In the genomic region with DNA sequence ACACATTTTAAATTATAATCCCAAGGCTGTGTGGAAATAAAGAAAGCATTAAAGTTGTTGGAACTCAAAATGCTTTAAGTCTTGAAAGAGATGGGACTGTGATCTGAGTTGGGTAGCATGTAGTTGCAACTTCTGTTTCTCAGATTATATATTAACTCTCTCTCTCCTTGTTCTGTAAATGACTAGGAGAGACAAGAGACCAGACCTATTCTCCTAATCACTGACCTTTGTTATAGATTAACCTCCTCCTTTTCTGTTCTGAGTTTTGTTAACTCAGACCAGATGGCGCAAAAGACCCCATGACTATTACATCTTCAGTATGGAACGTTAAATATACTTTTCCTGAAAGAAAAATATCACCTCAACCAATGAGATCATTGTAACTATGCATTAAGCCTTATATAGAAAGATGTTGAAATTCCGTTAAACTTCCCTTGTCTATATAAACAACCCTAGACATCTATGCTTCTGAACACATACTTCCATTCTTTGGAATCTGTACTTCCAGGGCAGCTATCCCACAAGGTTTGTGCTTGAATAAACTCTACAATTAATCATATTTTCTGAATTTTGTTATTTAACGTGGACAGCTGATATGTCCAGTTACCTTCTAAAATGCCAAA, we compare ENCODE assay signal across 1 cellular context.
A peak's percentile ranks its signal among the peaks of the same experiment; 100 is the strongest.
TF ChIP-seq lines count a peak whose summit lies in the region.

No MANE protein-coding gene starts in this region.

TF ChIP-seq in HepG2, 621 proteins besides CTCF, POLR2A, EP300 and RAD21 (continued from another document and continues in another):
- TF ChIP-seq, protein P1, sequence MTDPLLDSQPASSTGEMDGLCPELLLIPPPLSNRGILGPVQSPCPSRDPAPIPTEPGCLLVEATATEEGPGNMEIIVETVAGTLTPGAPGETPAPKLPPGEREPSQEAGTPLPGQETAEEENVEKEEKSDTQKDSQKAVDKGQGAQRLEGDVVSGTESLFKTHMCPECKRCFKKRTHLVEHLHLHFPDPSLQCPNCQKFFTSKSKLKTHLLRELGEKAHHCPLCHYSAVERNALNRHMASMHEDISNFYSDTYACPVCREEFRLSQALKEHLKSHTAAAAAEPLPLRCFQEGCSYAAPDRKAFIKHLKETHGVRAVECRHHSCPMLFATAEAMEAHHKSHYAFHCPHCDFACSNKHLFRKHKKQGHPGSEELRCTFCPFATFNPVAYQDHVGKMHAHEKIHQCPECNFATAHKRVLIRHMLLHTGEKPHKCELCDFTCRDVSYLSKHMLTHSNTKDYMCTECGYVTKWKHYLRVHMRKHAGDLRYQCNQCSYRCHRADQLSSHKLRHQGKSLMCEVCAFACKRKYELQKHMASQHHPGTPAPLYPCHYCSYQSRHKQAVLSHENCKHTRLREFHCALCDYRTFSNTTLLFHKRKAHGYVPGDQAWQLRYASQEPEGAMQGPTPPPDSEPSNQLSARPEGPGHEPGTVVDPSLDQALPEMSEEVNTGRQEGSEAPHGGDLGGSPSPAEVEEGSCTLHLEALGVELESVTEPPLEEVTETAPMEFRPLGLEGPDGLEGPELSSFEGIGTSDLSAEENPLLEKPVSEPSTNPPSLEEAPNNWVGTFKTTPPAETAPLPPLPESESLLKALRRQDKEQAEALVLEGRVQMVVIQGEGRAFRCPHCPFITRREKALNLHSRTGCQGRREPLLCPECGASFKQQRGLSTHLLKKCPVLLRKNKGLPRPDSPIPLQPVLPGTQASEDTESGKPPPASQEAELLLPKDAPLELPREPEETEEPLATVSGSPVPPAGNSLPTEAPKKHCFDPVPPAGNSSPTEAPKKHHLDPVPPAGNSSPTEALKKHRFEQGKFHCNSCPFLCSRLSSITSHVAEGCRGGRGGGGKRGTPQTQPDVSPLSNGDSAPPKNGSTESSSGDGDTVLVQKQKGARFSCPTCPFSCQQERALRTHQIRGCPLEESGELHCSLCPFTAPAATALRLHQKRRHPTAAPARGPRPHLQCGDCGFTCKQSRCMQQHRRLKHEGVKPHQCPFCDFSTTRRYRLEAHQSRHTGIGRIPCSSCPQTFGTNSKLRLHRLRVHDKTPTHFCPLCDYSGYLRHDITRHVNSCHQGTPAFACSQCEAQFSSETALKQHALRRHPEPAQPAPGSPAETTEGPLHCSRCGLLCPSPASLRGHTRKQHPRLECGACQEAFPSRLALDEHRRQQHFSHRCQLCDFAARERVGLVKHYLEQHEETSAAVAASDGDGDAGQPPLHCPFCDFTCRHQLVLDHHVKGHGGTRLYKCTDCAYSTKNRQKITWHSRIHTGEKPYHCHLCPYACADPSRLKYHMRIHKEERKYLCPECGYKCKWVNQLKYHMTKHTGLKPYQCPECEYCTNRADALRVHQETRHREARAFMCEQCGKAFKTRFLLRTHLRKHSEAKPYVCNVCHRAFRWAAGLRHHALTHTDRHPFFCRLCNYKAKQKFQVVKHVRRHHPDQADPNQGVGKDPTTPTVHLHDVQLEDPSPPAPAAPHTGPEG (CRISPR knock-in tag; IDR thresholded peaks at IDR 0.05) = 0 out of 2 replicates have a peak, but pooled peaks have one; percentile 8
- TF ChIP-seq, protein P2, sequence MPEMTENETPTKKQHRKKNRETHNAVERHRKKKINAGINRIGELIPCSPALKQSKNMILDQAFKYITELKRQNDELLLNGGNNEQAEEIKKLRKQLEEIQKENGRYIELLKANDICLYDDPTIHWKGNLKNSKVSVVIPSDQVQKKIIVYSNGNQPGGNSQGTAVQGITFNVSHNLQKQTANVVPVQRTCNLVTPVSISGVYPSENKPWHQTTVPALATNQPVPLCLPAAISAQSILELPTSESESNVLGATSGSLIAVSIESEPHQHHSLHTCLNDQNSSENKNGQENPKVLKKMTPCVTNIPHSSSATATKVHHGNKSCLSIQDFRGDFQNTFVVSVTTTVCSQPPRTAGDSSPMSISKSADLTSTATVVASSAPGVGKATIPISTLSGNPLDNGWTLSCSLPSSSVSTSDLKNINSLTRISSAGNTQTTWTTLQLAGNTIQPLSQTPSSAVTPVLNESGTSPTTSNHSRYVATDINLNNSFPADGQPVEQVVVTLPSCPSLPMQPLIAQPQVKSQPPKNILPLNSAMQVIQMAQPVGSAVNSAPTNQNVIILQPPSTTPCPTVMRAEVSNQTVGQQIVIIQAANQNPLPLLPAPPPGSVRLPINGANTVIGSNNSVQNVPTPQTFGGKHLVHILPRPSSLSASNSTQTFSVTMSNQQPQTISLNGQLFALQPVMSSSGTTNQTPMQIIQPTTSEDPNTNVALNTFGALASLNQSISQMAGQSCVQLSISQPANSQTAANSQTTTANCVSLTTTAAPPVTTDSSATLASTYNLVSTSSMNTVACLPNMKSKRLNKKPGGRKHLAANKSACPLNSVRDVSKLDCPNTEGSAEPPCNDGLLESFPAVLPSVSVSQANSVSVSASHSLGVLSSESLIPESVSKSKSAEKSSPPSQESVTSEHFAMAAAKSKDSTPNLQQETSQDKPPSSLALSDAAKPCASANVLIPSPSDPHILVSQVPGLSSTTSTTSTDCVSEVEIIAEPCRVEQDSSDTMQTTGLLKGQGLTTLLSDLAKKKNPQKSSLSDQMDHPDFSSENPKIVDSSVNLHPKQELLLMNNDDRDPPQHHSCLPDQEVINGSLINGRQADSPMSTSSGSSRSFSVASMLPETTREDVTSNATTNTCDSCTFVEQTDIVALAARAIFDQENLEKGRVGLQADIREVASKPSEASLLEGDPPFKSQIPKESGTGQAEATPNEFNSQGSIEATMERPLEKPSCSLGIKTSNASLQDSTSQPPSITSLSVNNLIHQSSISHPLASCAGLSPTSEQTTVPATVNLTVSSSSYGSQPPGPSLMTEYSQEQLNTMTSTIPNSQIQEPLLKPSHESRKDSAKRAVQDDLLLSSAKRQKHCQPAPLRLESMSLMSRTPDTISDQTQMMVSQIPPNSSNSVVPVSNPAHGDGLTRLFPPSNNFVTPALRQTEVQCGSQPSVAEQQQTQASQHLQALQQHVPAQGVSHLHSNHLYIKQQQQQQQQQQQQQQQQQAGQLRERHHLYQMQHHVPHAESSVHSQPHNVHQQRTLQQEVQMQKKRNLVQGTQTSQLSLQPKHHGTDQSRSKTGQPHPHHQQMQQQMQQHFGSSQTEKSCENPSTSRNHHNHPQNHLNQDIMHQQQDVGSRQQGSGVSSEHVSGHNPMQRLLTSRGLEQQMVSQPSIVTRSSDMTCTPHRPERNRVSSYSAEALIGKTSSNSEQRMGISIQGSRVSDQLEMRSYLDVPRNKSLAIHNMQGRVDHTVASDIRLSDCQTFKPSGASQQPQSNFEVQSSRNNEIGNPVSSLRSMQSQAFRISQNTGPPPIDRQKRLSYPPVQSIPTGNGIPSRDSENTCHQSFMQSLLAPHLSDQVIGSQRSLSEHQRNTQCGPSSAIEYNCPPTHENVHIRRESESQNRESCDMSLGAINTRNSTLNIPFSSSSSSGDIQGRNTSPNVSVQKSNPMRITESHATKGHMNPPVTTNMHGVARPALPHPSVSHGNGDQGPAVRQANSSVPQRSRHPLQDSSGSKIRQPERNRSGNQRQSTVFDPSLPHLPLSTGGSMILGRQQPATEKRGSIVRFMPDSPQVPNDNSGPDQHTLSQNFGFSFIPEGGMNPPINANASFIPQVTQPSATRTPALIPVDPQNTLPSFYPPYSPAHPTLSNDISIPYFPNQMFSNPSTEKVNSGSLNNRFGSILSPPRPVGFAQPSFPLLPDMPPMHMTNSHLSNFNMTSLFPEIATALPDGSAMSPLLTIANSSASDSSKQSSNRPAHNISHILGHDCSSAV (CRISPR knock-in tag; IDR thresholded peaks at IDR 0.05; ENCODE audit: borderline replicate concordance) = no peak
- TF ChIP-seq, protein P3, sequence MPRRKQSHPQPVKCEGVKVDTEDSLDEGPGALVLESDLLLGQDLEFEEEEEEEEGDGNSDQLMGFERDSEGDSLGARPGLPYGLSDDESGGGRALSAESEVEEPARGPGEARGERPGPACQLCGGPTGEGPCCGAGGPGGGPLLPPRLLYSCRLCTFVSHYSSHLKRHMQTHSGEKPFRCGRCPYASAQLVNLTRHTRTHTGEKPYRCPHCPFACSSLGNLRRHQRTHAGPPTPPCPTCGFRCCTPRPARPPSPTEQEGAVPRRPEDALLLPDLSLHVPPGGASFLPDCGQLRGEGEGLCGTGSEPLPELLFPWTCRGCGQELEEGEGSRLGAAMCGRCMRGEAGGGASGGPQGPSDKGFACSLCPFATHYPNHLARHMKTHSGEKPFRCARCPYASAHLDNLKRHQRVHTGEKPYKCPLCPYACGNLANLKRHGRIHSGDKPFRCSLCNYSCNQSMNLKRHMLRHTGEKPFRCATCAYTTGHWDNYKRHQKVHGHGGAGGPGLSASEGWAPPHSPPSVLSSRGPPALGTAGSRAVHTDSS (CRISPR knock-in tag; conservative IDR thresholded peaks at IDR 0.05) = no peak
- TF ChIP-seq RXRA (CRISPR knock-in tag; IDR thresholded peaks at IDR 0.05) (no peak), ZKSCAN8 (CRISPR knock-in tag; IDR thresholded peaks at IDR 0.05; ENCODE audit: borderline replicate concordance) (peak; percentile 58; the same call in 1 of the 2 replicates), ARID2 (CRISPR knock-in tag; IDR thresholded peaks at IDR 0.05; ENCODE audit: borderline replicate concordance) (no peak), SIN3B (IDR thresholded peaks at IDR 0.05; ENCODE audit: low read length) (no peak), THAP11 (CRISPR knock-in tag; IDR thresholded peaks at IDR 0.05) (peak; percentile 58), ZNF619 (CRISPR knock-in tag; IDR thresholded peaks at IDR 0.05) (no peak), FOXK2 (IDR thresholded peaks at IDR 0.05) (no peak), MIXL1 (CRISPR knock-in tag; IDR thresholded peaks at IDR 0.05) (peak; percentile 59), BCL6 (CRISPR knock-in tag; IDR thresholded peaks at IDR 0.05) (peak; percentile 97), ATF7-NPFF (CRISPR knock-in tag; IDR thresholded peaks at IDR 0.05; ENCODE audit: low read depth) (no peak), SRSF4 (IDR thresholded peaks at IDR 0.05; ENCODE audit: low read depth, low read length, poor library complexity, severe bottlenecking) (no peak), ARNT2 (CRISPR knock-in tag; IDR thresholded peaks at IDR 0.05; ENCODE audit: low read depth) (0 out of 2 replicates have a peak, but pooled peaks have one; percentile 65), IRF2 (CRISPR knock-in tag; IDR thresholded peaks at IDR 0.05) (peak; percentile 59; the same call in 1 of the 2 replicates), EHMT2 (IDR thresholded peaks at IDR 0.05; ENCODE audit: borderline replicate concordance, low read depth, low read length) (no peak; the same call in 1 of the 2 replicates), NCOR1 (IDR thresholded peaks at IDR 0.05; ENCODE audit: borderline replicate concordance, low read length) (peak; percentile 83; the same call in 1 of the 2 replicates), MAFF (IDR thresholded peaks at IDR 0.05; ENCODE audit: low read depth, low read length) (no peak), RFX5 (IDR thresholded peaks at IDR 0.05; ENCODE audit: low read depth, low read length) (peak; percentile 85; the same call in 1 of the 2 replicates), ZFY (CRISPR knock-in tag; IDR thresholded peaks at IDR 0.05) (no peak), HIVEP1 (CRISPR knock-in tag; IDR thresholded peaks at IDR 0.05) (no peak)
- TF ChIP-seq, protein P4, sequence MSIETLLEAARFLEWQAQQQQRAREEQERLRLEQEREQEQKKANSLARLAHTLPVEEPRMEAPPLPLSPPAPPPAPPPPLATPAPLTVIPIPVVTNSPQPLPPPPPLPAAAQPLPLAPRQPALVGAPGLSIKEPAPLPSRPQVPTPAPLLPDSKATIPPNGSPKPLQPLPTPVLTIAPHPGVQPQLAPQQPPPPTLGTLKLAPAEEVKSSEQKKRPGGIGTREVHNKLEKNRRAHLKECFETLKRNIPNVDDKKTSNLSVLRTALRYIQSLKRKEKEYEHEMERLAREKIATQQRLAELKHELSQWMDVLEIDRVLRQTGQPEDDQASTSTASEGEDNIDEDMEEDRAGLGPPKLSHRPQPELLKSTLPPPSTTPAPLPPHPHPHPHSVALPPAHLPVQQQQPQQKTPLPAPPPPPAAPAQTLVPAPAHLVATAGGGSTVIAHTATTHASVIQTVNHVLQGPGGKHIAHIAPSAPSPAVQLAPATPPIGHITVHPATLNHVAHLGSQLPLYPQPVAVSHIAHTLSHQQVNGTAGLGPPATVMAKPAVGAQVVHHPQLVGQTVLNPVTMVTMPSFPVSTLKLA (IDR thresholded peaks at IDR 0.05) = no peak
- TF ChIP-seq, protein P5, sequence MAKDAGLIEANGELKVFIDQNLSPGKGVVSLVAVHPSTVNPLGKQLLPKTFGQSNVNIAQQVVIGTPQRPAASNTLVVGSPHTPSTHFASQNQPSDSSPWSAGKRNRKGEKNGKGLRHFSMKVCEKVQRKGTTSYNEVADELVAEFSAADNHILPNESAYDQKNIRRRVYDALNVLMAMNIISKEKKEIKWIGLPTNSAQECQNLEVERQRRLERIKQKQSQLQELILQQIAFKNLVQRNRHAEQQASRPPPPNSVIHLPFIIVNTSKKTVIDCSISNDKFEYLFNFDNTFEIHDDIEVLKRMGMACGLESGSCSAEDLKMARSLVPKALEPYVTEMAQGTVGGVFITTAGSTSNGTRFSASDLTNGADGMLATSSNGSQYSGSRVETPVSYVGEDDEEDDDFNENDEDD (CRISPR knock-in tag; IDR thresholded peaks at IDR 0.05; ENCODE audit: borderline replicate concordance) = no peak
- TF ChIP-seq, protein P6, sequence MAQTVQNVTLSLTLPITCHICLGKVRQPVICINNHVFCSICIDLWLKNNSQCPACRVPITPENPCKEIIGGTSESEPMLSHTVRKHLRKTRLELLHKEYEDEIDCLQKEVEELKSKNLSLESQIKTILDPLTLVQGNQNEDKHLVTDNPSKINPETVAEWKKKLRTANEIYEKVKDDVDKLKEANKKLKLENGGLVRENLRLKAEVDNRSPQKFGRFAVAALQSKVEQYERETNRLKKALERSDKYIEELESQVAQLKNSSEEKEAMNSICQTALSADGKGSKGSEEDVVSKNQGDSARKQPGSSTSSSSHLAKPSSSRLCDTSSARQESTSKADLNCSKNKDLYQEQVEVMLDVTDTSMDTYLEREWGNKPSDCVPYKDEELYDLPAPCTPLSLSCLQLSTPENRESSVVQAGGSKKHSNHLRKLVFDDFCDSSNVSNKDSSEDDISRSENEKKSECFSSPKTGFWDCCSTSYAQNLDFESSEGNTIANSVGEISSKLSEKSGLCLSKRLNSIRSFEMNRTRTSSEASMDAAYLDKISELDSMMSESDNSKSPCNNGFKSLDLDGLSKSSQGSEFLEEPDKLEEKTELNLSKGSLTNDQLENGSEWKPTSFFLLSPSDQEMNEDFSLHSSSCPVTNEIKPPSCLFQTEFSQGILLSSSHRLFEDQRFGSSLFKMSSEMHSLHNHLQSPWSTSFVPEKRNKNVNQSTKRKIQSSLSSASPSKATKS (CRISPR knock-in tag; IDR thresholded peaks at IDR 0.05) = no peak
- TF ChIP-seq, protein P7, sequence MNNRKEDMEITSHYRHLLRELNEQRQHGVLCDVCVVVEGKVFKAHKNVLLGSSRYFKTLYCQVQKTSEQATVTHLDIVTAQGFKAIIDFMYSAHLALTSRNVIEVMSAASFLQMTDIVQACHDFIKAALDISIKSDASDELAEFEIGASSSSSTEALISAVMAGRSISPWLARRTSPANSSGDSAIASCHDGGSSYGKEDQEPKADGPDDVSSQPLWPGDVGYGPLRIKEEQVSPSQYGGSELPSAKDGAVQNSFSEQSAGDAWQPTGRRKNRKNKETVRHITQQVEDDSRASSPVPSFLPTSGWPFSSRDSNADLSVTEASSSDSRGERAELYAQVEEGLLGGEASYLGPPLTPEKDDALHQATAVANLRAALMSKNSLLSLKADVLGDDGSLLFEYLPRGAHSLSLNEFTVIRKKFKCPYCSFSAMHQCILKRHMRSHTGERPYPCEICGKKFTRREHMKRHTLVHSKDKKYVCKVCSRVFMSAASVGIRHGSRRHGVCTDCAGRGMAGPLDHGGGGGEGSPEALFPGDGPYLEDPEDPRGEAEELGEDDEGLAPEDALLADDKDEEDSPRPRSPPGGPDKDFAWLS (CRISPR knock-in tag; IDR thresholded peaks at IDR 0.05; ENCODE audit: borderline replicate concordance) = no peak
